19 cellular contexts compared by ENCODE assay signal in genomic region chr6:157498817-157499216, GRCh38.
DNase-seq lines count a peak whose midpoint lies in the region; ATAC-seq, FAIRE-seq and TF ChIP-seq lines count a peak whose summit lies in the region.
"Had no signal": no experiment of that assay in that cellular context is flagged by ENCODE, and none has a peak within 500 bp of the region (broad histone marks: within the 10 kb centered on the region; RNA-seq: fewer than 3 reads in every experiment).

No MANE protein-coding gene starts in this region.

- no peak overlapping the region for H3K9ac ChIP-seq in K562 (ENCODE audit: insufficient read depth in 1 of 2, low read depth in 2 of 2, low read length in 2 of 2)

- POLR2A ChIA-PET in K562 (lab: Yijun Ruan, JAX) = interaction anchor here (0.7 to 1.6 kb wide), 5 partner anchors 9 to 368 kb away, joined by 3 to 5 read pairs (median 4); no protein-coding TSS in a partner anchor

- TF ChIP-seq POLR2A in K562 (conservative IDR thresholded peaks at IDR 0.05) = no peak

- peaks cover 4 to 16% of the 10 kb centered on the region in 2 experiments; a peak in 3 of 5 replicates for H3K4me1 ChIP-seq in K562 (replicated peaks in 1 of 2; ENCODE audit: control insufficient read depth in 2 of 2, insufficient read depth in 2 of 2, low read length in 2 of 2)

- no peak overlapping the region for H3K27ac Mint-ChIP-seq in stimulated activated naive CD8-positive, alpha-beta T cell treated with anti-CD3 and anti-CD28 coated beads, Interleukin-15, amount 100 ng/mL, for 72 hours
- H3K27ac Mint-ChIP-seq: B cell; CD14-positive monocyte; T-helper 1 cell treated with Interleukin-12 subunit alpha and Interleukin-12 subunit beta and Interleukin-4 antibody, amounts not matched to agents 30 μg/mL and 1 μg/mL, for 36 hours had no signal

- H3K27ac ChIP-seq in K562 (ENCODE audit: extremely low read depth, low read depth, low read length) = no peak overlapping the region
- H3K27ac ChIP-seq: HL-60 had no signal

- no peaks in the 10 kb centered on the region for H4K20me1 ChIP-seq in K562 (replicated peaks; ENCODE audit: control insufficient read depth, insufficient read depth, low read length)

- H3K27me3 ChIP-seq in K562 (ENCODE audit: control insufficient read depth in 2 of 2, insufficient read depth in 2 of 2, low read length in 2 of 2) = no peaks in the 10 kb centered on the region

- H3K9me3 Mint-ChIP-seq in stimulated activated naive CD8-positive, alpha-beta T cell treated with anti-CD3 and anti-CD28 coated beads, Interleukin-15, amount 100 ng/mL, for 72 hours = peaks cover 17 to 19% of the 10 kb centered on the region in 2 donors

- DNase-seq in stimulated activated naive CD8-positive, alpha-beta T cell treated with anti-CD3 and anti-CD28 coated beads, Interleukin-15, amount 100 ng/mL, for 72 hours = no peak
- DNase-seq in stimulated activated naive CD8-positive, alpha-beta T cell treated with anti-CD3 and anti-CD28 coated beads, Interleukin-15, Interleukin-2, amounts not matched to agents 100 U/mL and 50 U/mL, for 24 hours = no peak
- DNase-seq in K562 (ENCODE audit: extremely low read depth in 1 of 4, low spot score in 3 of 4) (no peak), Kasumi-1 (lab: John Stamatoyannopoulos, UW) (no peak)
- DNase-seq: GDM1, NCI-H1694, NCI-H2081 treated with DMSO at 0.1 percent for 48 hours, NCI-H446, NCI-H526, PC-3, Right ventricle myocardium superior had no signal

- no peak overlapping the region for H3K4me3 Mint-ChIP-seq in stimulated activated naive CD8-positive, alpha-beta T cell treated with anti-CD3 and anti-CD28 coated beads, Interleukin-15, amount 100 ng/mL, for 72 hours
- H3K4me3 Mint-ChIP-seq: B cell; CD14-positive monocyte; T-helper 1 cell treated with Interleukin-12 subunit alpha and Interleukin-12 subunit beta and Interleukin-4 antibody, amounts not matched to agents 30 μg/mL and 1 μg/mL, for 36 hours had no signal

- H3K4me2 ChIP-seq in K562 (ENCODE audit: insufficient read depth, low read length) = no peak overlapping the region

- H3K36me3 ChIP-seq in K562 (ENCODE audit: control insufficient read depth, insufficient read depth, low read length) = peaks cover 4% of the 10 kb centered on the region; the same call in 1 of the 3 replicates

- peaks cover 2% of the 10 kb centered on the region; the same call in 1 of the 3 replicates for H3K79me2 ChIP-seq in K562 (ENCODE audit: control insufficient read depth, insufficient read depth, low read length)

- 0 out of 2 replicates have a peak, but pooled peaks cover 7% of the 10 kb centered on the region for H3K9me3 ChIP-seq in K562 (replicated peaks; ENCODE audit: control insufficient read depth, insufficient read depth, low read depth, low read length)

- TF ChIP-seq RAD21 in K562 (CRISPR knock-in tag; conservative IDR thresholded peaks at IDR 0.05 in 1 of 2, IDR thresholded peaks at IDR 0.05 in 1 of 2) = no peak

- CTCF ChIA-PET in K562 (lab: Yijun Ruan, JAX; ENCODE audit: low intra/inter-chr PET ratio) = no interaction called here

- TF ChIP-seq EP300 in K562 (IDR thresholded peaks at IDR 0.05; ENCODE audit: low read length) = no peak

- H3K9me1 ChIP-seq in K562 (ENCODE audit: control insufficient read depth, insufficient read depth, low read length) = no peaks in the 10 kb centered on the region

- no TSS peak for BruUV-seq in K562 (replicated peaks; lab: Mats Ljungman, UMichigan)

- in situ Hi-C loops in K562 (cut with MboI) = no loop called here

- no peaks in the 10 kb centered on the region for H3K27me3 Mint-ChIP-seq in stimulated activated naive CD8-positive, alpha-beta T cell treated with anti-CD3 and anti-CD28 coated beads, Interleukin-15, amount 100 ng/mL, for 72 hours
- H3K27me3 Mint-ChIP-seq: B cell had no signal

- WGBS in K562 (ENCODE audit: insufficient coverage, low coverage, missing lambda C conversion rate) = 56% methylated on average over 2 of the region's 2 CpGs

- H3K4me3 ChIP-seq in K562 = no peak overlapping the region

- TF ChIP-seq CTCF in K562 (IDR thresholded peaks at IDR 0.05 in 2 of 3, conservative IDR thresholded peaks at IDR 0.05 in 1 of 3; ENCODE audit: insufficient read depth in 2 of 3, low read depth in 1 of 3, low read length in 3 of 3) = no peak

- intact Hi-C loops in K562 (cut with micrococcal nuclease) = no loop called here

- no peak overlapping the region for H2AFZ ChIP-seq in K562 (ENCODE audit: low read depth, low read length)

- FAIRE-seq in K562 (lab: Jason Lieb, UNC) = no peak
- FAIRE-seq: A204.1 had no signal

- ATAC-seq in stimulated activated naive CD8-positive, alpha-beta T cell treated with anti-CD3 and anti-CD28 coated beads, Interleukin-15, amount 100 ng/mL, for 72 hours = peak; percentile 67
- ATAC-seq in stimulated activated naive CD8-positive, alpha-beta T cell treated with anti-CD3 and anti-CD28 coated beads, Interleukin-15, Interleukin-2, amounts not matched to agents 100 U/mL and 50 U/mL, for 24 hours = no peak
- ATAC-seq in HG03521 (IDR thresholded peaks at IDR 0.05; ENCODE audit: unreplicated experiment) (peak; percentile 51), K562 (no peak), HG03159 (IDR thresholded peaks at IDR 0.05; ENCODE audit: unreplicated experiment) (no peak), SK-N-SH treated with all-trans-retinoic acid at 6 μM for 48 hours (no peak)
- ATAC-seq: PC-3 had no signal

- H3K4me1 Mint-ChIP-seq in stimulated activated naive CD8-positive, alpha-beta T cell treated with anti-CD3 and anti-CD28 coated beads, Interleukin-15, amount 100 ng/mL, for 72 hours = peaks cover 49% of the 10 kb centered on the region

TF ChIP-seq in K562, 482 proteins besides CTCF, POLR2A, EP300 and RAD21:
- TF ChIP-seq HNRNPUL1 (IDR thresholded peaks at IDR 0.05; ENCODE audit: low read length) = no peak
- TF ChIP-seq DACH1 (IDR thresholded peaks at IDR 0.05; ENCODE audit: partially characterized antibody) = peak; percentile 21
TF ChIP-seq in K562: peak in this region for 1.

TF ChIP-seq in SK-N-SH treated with all-trans-retinoic acid at 6 μM for 48 hours, 23 proteins besides CTCF, POLR2A, EP300 and RAD21:
- no peak for TF ChIP-seq GLIS3 (CRISPR knock-in tag; IDR thresholded peaks at IDR 0.05)
- TF ChIP-seq TSHZ2 (CRISPR knock-in tag; IDR thresholded peaks at IDR 0.05) = no peak
- no peak for TF ChIP-seq CSDC2 (CRISPR knock-in tag; IDR thresholded peaks at IDR 0.05)
- TF ChIP-seq ZNF8 (CRISPR knock-in tag; IDR thresholded peaks at IDR 0.05) = no peak
- TF ChIP-seq CREB5 (CRISPR knock-in tag; IDR thresholded peaks at IDR 0.05; ENCODE audit: low read depth) = no peak
- no peak for TF ChIP-seq ESRRG (CRISPR knock-in tag; IDR thresholded peaks at IDR 0.05)
- no peak for TF ChIP-seq ISL1 (CRISPR knock-in tag; IDR thresholded peaks at IDR 0.05)
- no peak for TF ChIP-seq ZFP3 (CRISPR knock-in tag; IDR thresholded peaks at IDR 0.05)

Comparison
In these comparisons a context has a peak if more than half of its experiments do, and no peak if none do; other contexts are left out.
1. ATAC-seq: peak in stimulated activated naive CD8-positive, alpha-beta T cell treated with anti-CD3 and anti-CD28 coated beads, Interleukin-15, amount 100 ng/mL, for 72 hours (single experiment) and HG03521 (single experiment); none in stimulated activated naive CD8-positive, alpha-beta T cell treated with anti-CD3 and anti-CD28 coated beads, Interleukin-15, Interleukin-2, amounts not matched to agents 100 U/mL and 50 U/mL, for 24 hours (single experiment), K562 (single experiment), HG03159 (single experiment) and SK-N-SH treated with all-trans-retinoic acid at 6 μM for 48 hours (single experiment).